In genomic region chr6:167866642-167867041, GRCh38 we compare ENCODE assay signal across 22 cellular contexts. TPM values are rescaled to one million over a fixed set of nuclear protein-coding genes. Genes with fewer than 3 reads are reported as not detected.
DNase-seq lines count a peak whose midpoint lies in the region; ATAC-seq and TF ChIP-seq lines count a peak whose summit lies in the region.
"Had no signal": no experiment of that assay in that cellular context is flagged by ENCODE, and none has a peak within 500 bp of the region (broad histone marks: within the 10 kb centered on the region; RNA-seq: fewer than 3 reads in every experiment).

No MANE protein-coding gene starts in this region.

- no peak for TF ChIP-seq CTCF in progenitor cell of endocrine pancreas (IDR thresholded peaks at IDR 0.05; ENCODE audit: unreplicated experiment)

- no peak overlapping the region for H3K4me3 Mint-ChIP-seq in progenitor cell of endocrine pancreas (ENCODE audit: low read depth)
- H3K4me3 Mint-ChIP-seq: B cell, CD14-positive monocyte, HFFc6, IgD-negative memory B cell had no signal

- ATAC-seq in GM21447 (IDR thresholded peaks at IDR 0.05; ENCODE audit: unreplicated experiment) (no peak), GM18861 (IDR thresholded peaks at IDR 0.05; ENCODE audit: unreplicated experiment) (no peak)
- ATAC-seq: A549, Right ventricle myocardium inferior had no signal

- no peaks in the 10 kb centered on the region for H3K27me3 Mint-ChIP-seq in progenitor cell of endocrine pancreas
- H3K27me3 Mint-ChIP-seq: IgD-negative memory B cell had no signal

- peaks cover 47% of the 10 kb centered on the region for H3K36me3 Mint-ChIP-seq in progenitor cell of endocrine pancreas (ENCODE audit: insufficient read depth)
- H3K36me3 Mint-ChIP-seq: CD14-positive monocyte had no signal

- H3K4me3 ChIP-seq in H7 (ENCODE audit: insufficient read depth, low read depth, low read length): no peak overlapping the region
- H3K4me3 ChIP-seq: A549, SJSA1 had no signal

- peak; percentile 23 for DNase-seq in H7
- peak; percentile 80 for DNase-seq in NCI-H526 treated with DMSO at 0.1 percent for 48 hours (lab: John Stamatoyannopoulos, UW)
- peak; percentile 31 for DNase-seq in left kidney (ENCODE audit: low read depth, low spot score)
- no peak for DNase-seq in progenitor cell of endocrine pancreas (ENCODE audit: low spot score, unreplicated experiment)
- DNase-seq in NCI-H2227 treated with DMSO at 0.1 percent for 48 hours (lab: John Stamatoyannopoulos, UW): no peak
- DNase-seq: GDM1, HFFc6, Karpas-422, NCI-H1417, NCI-H187, NCI-H2107, NCI-H510A, NCI-H82, OCI-M1 had no signal

- no peaks in the 10 kb centered on the region for H3K27me3 ChIP-seq in H7 (ENCODE audit: control insufficient read depth, insufficient read depth, low read length)
- H3K27me3 ChIP-seq: SJSA1 had no signal

- H3K27ac Mint-ChIP-seq in progenitor cell of endocrine pancreas: peak overlapping the region; percentile 82
- H3K27ac Mint-ChIP-seq: B cell, CD14-positive monocyte, HFFc6, IgD-negative memory B cell had no signal

- peaks cover 2% of the 10 kb centered on the region; the same call in 1 of the 2 replicates for H3K36me3 ChIP-seq in H7 (replicated peaks; ENCODE audit: control insufficient read depth, insufficient read depth, low read length)

- no peaks in the 10 kb centered on the region for H3K9me3 Mint-ChIP-seq in progenitor cell of endocrine pancreas (ENCODE audit: low read depth)
- H3K9me3 Mint-ChIP-seq: CD14-positive monocyte, HFFc6, IgD-negative memory B cell had no signal

- H3K4me1 Mint-ChIP-seq in progenitor cell of endocrine pancreas (ENCODE audit: low read depth): peaks cover 20% of the 10 kb centered on the region
- H3K4me1 Mint-ChIP-seq: B cell, CD14-positive monocyte had no signal

RNA-seq across cellular contexts. Expression of gene AFDN, which starts 39.9 kb away (rescaled TPM):
- 67.6 and 107 TPM in 2 replicates for total RNA-seq in H7 (2014; rRNA removed; shearing (Covaris generic))
- 421 and 423 TPM in 2 replicates for total RNA-seq in progenitor cell of endocrine pancreas

Comparison
In these comparisons a context has a peak if more than half of its experiments do, and no peak if none do; other contexts are left out.
1. DNase-seq: peak in H7 (single experiment), NCI-H526 treated with DMSO at 0.1 percent for 48 hours (single experiment) and left kidney (single experiment); none in progenitor cell of endocrine pancreas (single experiment) and NCI-H2227 treated with DMSO at 0.1 percent for 48 hours (single experiment).